8 cellular contexts compared by ENCODE assay signal in the genomic region with DNA sequence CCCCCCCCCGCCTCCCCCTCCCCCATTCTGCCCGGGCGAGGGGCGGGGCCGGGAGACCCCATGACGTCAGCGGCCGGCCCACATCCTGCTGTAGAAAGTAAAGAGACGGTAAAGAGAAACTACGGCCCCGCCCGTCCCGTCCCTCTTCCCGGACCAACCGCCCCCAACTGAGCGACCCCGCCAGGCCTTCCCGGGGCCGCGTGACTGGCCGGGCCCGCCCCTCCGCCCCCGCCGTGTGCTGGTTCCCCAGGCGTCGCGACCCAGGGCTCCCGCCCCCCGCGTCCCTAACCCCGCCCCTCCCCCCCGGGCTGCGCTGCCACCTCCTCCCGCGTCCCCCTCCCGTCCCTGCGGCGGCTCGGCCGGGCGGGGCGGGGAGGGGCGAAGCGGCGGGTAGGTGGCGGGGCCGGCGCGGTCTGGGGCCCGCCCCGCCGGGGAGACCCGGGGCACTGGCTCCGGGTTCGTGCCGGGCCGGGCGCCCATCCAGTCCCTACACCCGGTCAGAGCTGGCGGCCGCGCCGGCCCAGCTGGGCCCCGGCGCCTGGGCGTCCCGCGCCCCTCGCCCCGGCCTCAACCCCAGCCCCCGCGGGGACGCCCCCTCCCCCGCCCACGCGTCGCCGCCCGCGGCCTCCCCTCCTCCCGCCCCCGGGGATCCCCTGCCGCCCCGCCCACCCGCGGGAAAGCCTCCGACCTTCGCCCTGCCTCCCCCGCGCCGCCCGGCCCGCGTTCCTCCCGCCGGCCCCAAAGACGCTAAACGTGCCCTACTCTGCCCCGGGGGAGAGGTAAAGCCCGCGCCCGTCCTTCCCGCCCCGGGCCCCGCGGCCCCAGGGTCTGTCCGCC. TPM values are rescaled to one million over a fixed set of nuclear protein-coding genes. Genes with fewer than 3 reads are reported as not detected.
DNase-seq lines count a peak whose midpoint lies in the region; ATAC-seq lines count a peak whose summit lies in the region.

No MANE protein-coding gene starts in this region.

- H3K4me3 ChIP-seq in effector memory CD4-positive, alpha-beta T cell (ENCODE audit: insufficient read depth, low read depth, low read length, poor library complexity, severe bottlenecking) = no peak overlapping the region

- peak; percentile 86 for DNase-seq in Caki2 (ENCODE audit: low read depth)
- DNase-seq in HT1080 (ENCODE audit: low read depth) = peak; percentile 87
- peak; percentile 95 for DNase-seq in NOMO-1 treated with DMSO at 0.1 percent for 48 hours (lab: John Stamatoyannopoulos, UW; ENCODE audit: unreplicated experiment)
- peak; percentile 84 to 93 (median 89) for DNase-seq in activated CD8-positive, alpha-beta memory T cell treated with anti-CD3 and anti-CD28 coated beads for 48 hours (ENCODE audit: low read depth in 2 of 3, low spot score in 2 of 3)
- DNase-seq in effector memory CD4-positive, alpha-beta T cell = peak; percentile 94 to 98 (median 97)
- peak; percentile 98 for DNase-seq in mesenteric fat pad (ENCODE audit: low spot score)
- DNase-seq in stimulated activated CD8-positive, alpha-beta memory T cell treated with anti-CD3 and anti-CD28 coated beads, Interleukin-15, amount 100 ng/mL, for 48 hours (ENCODE audit: low read depth in 2 of 2) = peak; percentile 97

- peaks cover 12% of the 10 kb centered on the region for H3K4me1 ChIP-seq in effector memory CD4-positive, alpha-beta T cell (ENCODE audit: control insufficient read depth, insufficient read depth, low read length, poor library complexity, severe bottlenecking)

- ATAC-seq in GM21367 (IDR thresholded peaks at IDR 0.05; ENCODE audit: unreplicated experiment) = peak; percentile 52

- no peaks in the 10 kb centered on the region for H3K27me3 ChIP-seq in effector memory CD4-positive, alpha-beta T cell (replicated peaks; ENCODE audit: control insufficient read depth, insufficient read depth, low read length, poor library complexity, severe bottlenecking)

- H3K27ac ChIP-seq in effector memory CD4-positive, alpha-beta T cell (ENCODE audit: insufficient read depth, low read length, poor library complexity, severe bottlenecking) = peak overlapping the region; percentile 81

- H3K36me3 ChIP-seq in effector memory CD4-positive, alpha-beta T cell (ENCODE audit: control insufficient read depth, insufficient read depth, low read length) = peaks cover 2% of the 10 kb centered on the region

- in situ Hi-C loops in Caki2 (cut with HindIII; ENCODE audit: low pct_unique_long_range_greater_than_20kb, low sequenced_read_pairs) = loop anchor here (25.0 kb wide), 1 partner anchor 324 kb away; no protein-coding TSS in a partner anchor

- no peaks in the 10 kb centered on the region for H3K9me3 ChIP-seq in effector memory CD4-positive, alpha-beta T cell (ENCODE audit: control insufficient read depth, low read length)

RNA-seq across cellular contexts. Expression of a gene that starts 0.6 kb away (rescaled TPM):
- 2.2 and 3.6 TPM in 2 replicates for total RNA-seq in Caki2 (2014; rRNA removed; shearing (Covaris generic); ENCODE audit: low replicate concordance)
- 7.5 and 8.3 TPM in 2 replicates for total RNA-seq in HT1080 (2014; rRNA removed; shearing (Covaris generic))
- polyA plus RNA-seq in HT1080 (2015; cell fraction: cytosol; rRNA removed) = 8.3 and 8.7 TPM in 2 replicates
- polyA plus RNA-seq in HT1080 (2015; cell fraction: nucleus; rRNA removed) = 13.1 and 14.5 TPM in 2 replicates
- total RNA-seq in mesenteric fat pad = 27.3 TPM
